28 cellular contexts compared by ENCODE assay signal in the genomic region with DNA sequence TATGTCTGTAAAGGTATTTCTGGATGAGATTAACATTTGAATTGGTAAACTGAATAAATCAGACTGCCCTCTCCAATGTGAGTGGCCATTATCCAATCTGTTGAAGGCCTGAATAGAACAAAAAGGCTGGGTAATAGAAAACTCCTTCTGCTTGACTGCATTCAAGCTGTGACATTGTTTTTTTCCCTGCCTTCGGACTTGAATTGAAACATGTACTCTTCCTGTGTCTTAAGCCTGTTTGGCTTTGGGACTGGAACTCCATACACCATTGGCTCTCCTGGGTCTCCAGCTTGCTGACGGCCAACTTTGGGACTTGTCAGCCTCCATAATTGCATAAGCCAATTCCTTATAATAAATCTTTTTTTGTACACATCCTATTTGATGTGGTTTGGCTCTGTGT.
"Had no signal": no experiment of that assay in that cellular context is flagged by ENCODE, and none has a peak within 500 bp of the region (broad histone marks: within the 10 kb centered on the region; RNA-seq: fewer than 3 reads in every experiment).

No MANE protein-coding gene starts in this region.

- H3K79me2 ChIP-seq: parathyroid adenoma had no signal

- H3K4me1 ChIP-seq: left lung, lower lobe of right lung, parathyroid adenoma, suprapubic skin had no signal

- H3K4me3 ChIP-seq: left lung, lower lobe of right lung, skin epidermis, suprapubic skin, thoracic aorta, tibial artery, upper lobe of right lung had no signal

- H3K9ac ChIP-seq: parathyroid adenoma had no signal

- H3K9me3 ChIP-seq: lower lobe of right lung, neutrophil, suprapubic skin, thoracic aorta, tibial artery, upper lobe of right lung had no signal

- DNase-seq: hypothalamus; immature natural killer cell; kidney; left colon; left lung; lower lobe of right lung; mammary epithelial cell; mesendoderm; naive B cell; natural killer cell; nephron progenitor cell; occipital lobe; right cardiac atrium; stimulated activated CD4-positive, alpha-beta T cell treated with anti-CD3 and anti-CD28 coated beads, Interleukin-4, amount 100 ng/mL, for 24 hours; stimulated activated naive CD4-positive, alpha-beta T cell; tibial artery; trophoblast cell; upper lobe of right lung had no signal

- H3K27ac Mint-ChIP-seq: immature natural killer cell; mesothelial cell of epicardium; natural killer cell; nephron progenitor cell; progenitor cell of endocrine pancreas; stimulated activated effector memory CD8-positive, alpha-beta T cell treated with anti-CD3 and anti-CD28 coated beads, Interleukin-12 subunit alpha, Interleukin-12 subunit beta, amount 100 ng/mL, for 72 hours; stimulated activated naive CD8-positive, alpha-beta T cell treated with anti-CD3 and anti-CD28 coated beads, Interleukin-15, Interleukin-2, amounts not matched to agents 100 ng/mL and 50 ng/mL, for 24 hours had no signal

- ATAC-seq: left colon; left lung; lower lobe of right lung; natural killer cell; right cardiac atrium; sciatic nerve; stimulated activated effector memory CD8-positive, alpha-beta T cell treated with anti-CD3 and anti-CD28 coated beads, Interleukin-12 subunit alpha, Interleukin-12 subunit beta, amount 100 ng/mL, for 72 hours; upper lobe of right lung had no signal

- H3K36me3 ChIP-seq: left lung, lower lobe of right lung, neutrophil, suprapubic skin, thoracic aorta, tibial artery, upper lobe of right lung had no signal

- H3K4me3 Mint-ChIP-seq: immature natural killer cell; mesothelial cell of epicardium; naive B cell; natural killer cell; nephron progenitor cell; stimulated activated effector memory CD8-positive, alpha-beta T cell treated with anti-CD3 and anti-CD28 coated beads, Interleukin-12 subunit alpha, Interleukin-12 subunit beta, amount 100 ng/mL, for 72 hours; stimulated activated naive CD8-positive, alpha-beta T cell treated with anti-CD3 and anti-CD28 coated beads, Interleukin-15, Interleukin-2, amounts not matched to agents 100 ng/mL and 50 ng/mL, for 24 hours had no signal

- H3K4me1 Mint-ChIP-seq: immature natural killer cell; naive B cell; natural killer cell; nephron progenitor cell; stimulated activated effector memory CD8-positive, alpha-beta T cell treated with anti-CD3 and anti-CD28 coated beads, Interleukin-12 subunit alpha, Interleukin-12 subunit beta, amount 100 ng/mL, for 72 hours had no signal

- H3K9me3 Mint-ChIP-seq: immature natural killer cell; mesothelial cell of epicardium; natural killer cell; stimulated activated effector memory CD8-positive, alpha-beta T cell treated with anti-CD3 and anti-CD28 coated beads, Interleukin-12 subunit alpha, Interleukin-12 subunit beta, amount 100 ng/mL, for 72 hours; stimulated activated naive CD8-positive, alpha-beta T cell treated with anti-CD3 and anti-CD28 coated beads, Interleukin-15, Interleukin-2, amounts not matched to agents 100 ng/mL and 50 ng/mL, for 24 hours had no signal

- H2AFZ ChIP-seq: parathyroid adenoma had no signal

- H3K27me3 ChIP-seq: left lung, neutrophil, suprapubic skin, tibial artery, upper lobe of right lung had no signal

- H3K36me3 Mint-ChIP-seq: immature natural killer cell; mesothelial cell of epicardium; naive B cell; natural killer cell; stimulated activated effector memory CD8-positive, alpha-beta T cell treated with anti-CD3 and anti-CD28 coated beads, Interleukin-12 subunit alpha, Interleukin-12 subunit beta, amount 100 ng/mL, for 72 hours had no signal

- H3K27me3 Mint-ChIP-seq: naive B cell; progenitor cell of endocrine pancreas; stimulated activated naive CD8-positive, alpha-beta T cell treated with anti-CD3 and anti-CD28 coated beads, Interleukin-15, Interleukin-2, amounts not matched to agents 100 ng/mL and 50 ng/mL, for 24 hours had no signal

- H3K27ac ChIP-seq: left lung, lower lobe of right lung, neutrophil, parathyroid adenoma, skin epidermis, suprapubic skin, thoracic aorta, tibial artery, upper lobe of right lung had no signal
